25 cellular contexts compared by ENCODE assay signal in genomic region chr5:175353876-175354275, GRCh38.
"Had no signal": no experiment of that assay in that cellular context is flagged by ENCODE, and none has a peak within 500 bp of the region (broad histone marks: within the 10 kb centered on the region; RNA-seq: fewer than 3 reads in every experiment).

No MANE protein-coding gene starts in this region.

- H3K9me3 ChIP-seq: adrenal gland, esophagus muscularis mucosa had no signal

- ATAC-seq: activated CD4-positive, alpha-beta T cell treated with anti-CD3 and anti-CD28 coated beads for 36 hours; activated CD8-positive, alpha-beta memory T cell treated with anti-CD3 and anti-CD28 coated beads, Interleukin-2, amount 10 ng/mL, durations not matched to agents 7 days and 5 days; activated CD8-positive, alpha-beta T cell treated with anti-CD3 and anti-CD28 coated beads, Interleukin-2, amount 10 ng/mL, durations not matched to agents 7 days and 5 days; activated naive CD8-positive, alpha-beta T cell treated with anti-CD3 and anti-CD28 coated beads, Interleukin-2, amount 50 U/mL, for 24 hours had no signal

- H3K36me3 ChIP-seq: adrenal gland, esophagus muscularis mucosa had no signal

- H3K4me3 ChIP-seq: adrenal gland, coronary artery, dorsolateral prefrontal cortex, esophagus muscularis mucosa had no signal

- H3K4me1 ChIP-seq: adrenal gland, esophagus muscularis mucosa had no signal

- DNase-seq: activated CD4-positive, alpha-beta memory T cell treated with anti-CD3 and anti-CD28 coated beads for 36 hours; activated CD4-positive, alpha-beta T cell treated with anti-CD3 and anti-CD28 coated beads for 36 hours; activated CD4-positive, alpha-beta T cell treated with anti-CD3 and anti-CD28 coated beads, Interleukin-2, amount 10 ng/mL, durations not matched to agents 24 days and 14 days; activated CD4-positive, CD25-positive, alpha-beta regulatory T cell; activated CD4-positive, CD25-positive, alpha-beta regulatory T cell treated with anti-CD3 and anti-CD28 coated beads, Interleukin-2, amount 50 U/mL, for 72 hours; activated CD8-positive, alpha-beta memory T cell treated with anti-CD3 and anti-CD28 coated beads, Interleukin-2, amount 10 ng/mL, durations not matched to agents 7 days and 5 days; activated CD8-positive, alpha-beta memory T cell treated with anti-CD3 and anti-CD28 coated beads, Interleukin-2, amount 50 U/mL, for 4 hours; activated CD8-positive, alpha-beta T cell treated with anti-CD3 and anti-CD28 coated beads, Interleukin-2, amount 10 ng/mL, durations not matched to agents 7 days and 5 days; activated effector memory CD4-positive, alpha-beta T cell treated with anti-CD3 and anti-CD28 coated beads, Interleukin-2, amount 50 U/mL, for 16 hours; activated naive CD4-positive, alpha-beta T cell treated with anti-CD3 and anti-CD28 coated beads for 36 hours; activated naive CD8-positive, alpha-beta T cell treated with anti-CD3 and anti-CD28 coated beads for 36 hours; activated naive CD8-positive, alpha-beta T cell treated with anti-CD3 and anti-CD28 coated beads, Interleukin-2, amount 50 U/mL, for 24 hours; activated T-cell treated with anti-CD3 and anti-CD28 coated beads, Interleukin-2, amount 50 U/mL, for 1 hour; activated T-cell treated with anti-CD3 and anti-CD28 coated beads, Interleukin-2, amount 50 U/mL, for 48 hours; adrenal gland; amygdala; aorta; dorsolateral prefrontal cortex; effector memory CD4-positive, alpha-beta T cell; erythroblast; foreskin fibroblast; head of caudate nucleus; T-helper 2 cell had no signal

- H3K27me3 ChIP-seq: adrenal gland had no signal

- H3K27ac ChIP-seq: adrenal gland, coronary artery, esophagus muscularis mucosa had no signal
